Comparison of ENCODE assay signal across 28 cellular contexts in genomic region chr4:56293121-56293520, GRCh38.
"Had no signal": no experiment of that assay in that cellular context is flagged by ENCODE, and none has a peak within 500 bp of the region (broad histone marks: within the 10 kb centered on the region; RNA-seq: fewer than 3 reads in every experiment).

No MANE protein-coding gene starts in this region.

- H3K36me3 ChIP-seq: stomach, suprapubic skin, thoracic aorta, thyroid gland, tibial artery, tibial nerve, transverse colon, upper lobe of left lung, upper lobe of right lung, uterus, vagina had no signal

- H3K27me3 ChIP-seq: stomach, suprapubic skin, testis, thyroid gland, tibial artery, tibial nerve, transverse colon, upper lobe of left lung, upper lobe of right lung, uterus, vagina had no signal

- H3K27me3 Mint-ChIP-seq: stimulated activated memory B cell treated with anti-CD40 and anti-IgM and Interleukin-4, amounts not matched to agents 10 μg/mL and 1 μg/mL and 100 μg/mL, for 72 hours; stimulated activated naive B cell treated with anti-CD40 and anti-IgM and Interleukin-4, amounts not matched to agents 10 μg/mL and 1 μg/mL and 100 μg/mL, for 72 hours; stimulated activated naive CD8-positive, alpha-beta T cell treated with anti-CD3 and anti-CD28 coated beads, Interleukin-15, amount 100 ng/mL, for 72 hours; stimulated activated naive CD8-positive, alpha-beta T cell treated with anti-CD3 and anti-CD28 coated beads, Interleukin-15, Interleukin-2, amounts not matched to agents 100 ng/mL and 50 ng/mL, for 24 hours; type B pancreatic cell had no signal

- DNase-seq: stimulated activated CD4-positive, alpha-beta T cell treated with anti-CD3 and anti-CD28 coated beads, Interleukin-2, amount 100 ng/mL, for 48 hours; stimulated activated CD4-positive, alpha-beta T cell treated with anti-CD3 and anti-CD28 coated beads, Interleukin-4, amount 100 ng/mL, for 1 hour; stimulated activated CD4-positive, alpha-beta T cell treated with anti-CD3 and anti-CD28 coated beads, Interleukin-4, amount 100 ng/mL, for 24 hours; stimulated activated CD4-positive, alpha-beta T cell treated with anti-CD3 and anti-CD28 coated beads, Interleukin-4, amount 100 ng/mL, for 4 hours; stimulated activated CD8-positive, alpha-beta memory T cell treated with anti-CD3 and anti-CD28 coated beads, Interleukin-4, amount 100 ng/mL, for 48 hours; stimulated activated naive B cell treated with anti-CD40 and anti-IgM and Interleukin-4, amounts not matched to agents 10 μg/mL and 1 μg/mL and 100 μg/mL, for 72 hours; stimulated activated naive CD4-positive, alpha-beta T cell; stimulated activated naive CD4-positive, alpha-beta T cell treated with Interleukin-2 at 50 U/mL for 16 hours; stimulated activated naive CD8-positive, alpha-beta T cell treated with anti-CD3 and anti-CD28 coated beads, Interleukin-15, amount 100 ng/mL, for 72 hours; stimulated activated naive CD8-positive, alpha-beta T cell treated with anti-CD3 and anti-CD28 coated beads, Interleukin-15, Interleukin-2, amounts not matched to agents 100 U/mL and 50 U/mL, for 24 hours; stomach; substantia nigra; testis; thyroid gland; tibial artery; transverse colon; trophoblast cell; upper lobe of left lung; upper lobe of right lung; uterus had no signal

- H3K27ac ChIP-seq: stomach, suprapubic skin, testis, thoracic aorta, thyroid gland, tibial artery, tibial nerve, transverse colon, upper lobe of left lung, upper lobe of right lung, uterus, vagina had no signal

- H3K9me3 Mint-ChIP-seq: stimulated activated naive CD8-positive, alpha-beta T cell treated with anti-CD3 and anti-CD28 coated beads, Interleukin-15, Interleukin-2, amounts not matched to agents 100 ng/mL and 50 ng/mL, for 24 hours had no signal

- H3K4me1 ChIP-seq: suprapubic skin, thyroid gland, tibial artery, tibial nerve, upper lobe of right lung, uterus, vagina had no signal

- H3K4me3 Mint-ChIP-seq: stimulated activated effector memory CD8-positive, alpha-beta T cell treated with anti-CD3 and anti-CD28 coated beads, Interleukin-12 subunit alpha, Interleukin-12 subunit beta, amount 100 ng/mL, for 72 hours; stimulated activated memory B cell treated with anti-CD40 and anti-IgM and Interleukin-4, amounts not matched to agents 10 μg/mL and 1 μg/mL and 100 μg/mL, for 72 hours; stimulated activated naive B cell treated with anti-CD40 and anti-IgM and Interleukin-4, amounts not matched to agents 10 μg/mL and 1 μg/mL and 100 μg/mL, for 72 hours; stimulated activated naive CD8-positive, alpha-beta T cell treated with anti-CD3 and anti-CD28 coated beads, Interleukin-15, amount 100 ng/mL, for 72 hours; stimulated activated naive CD8-positive, alpha-beta T cell treated with anti-CD3 and anti-CD28 coated beads, Interleukin-15, Interleukin-2, amounts not matched to agents 100 ng/mL and 50 ng/mL, for 24 hours; type B pancreatic cell had no signal

- H3K27ac Mint-ChIP-seq: stimulated activated effector memory CD8-positive, alpha-beta T cell treated with anti-CD3 and anti-CD28 coated beads, Interleukin-12 subunit alpha, Interleukin-12 subunit beta, amount 100 ng/mL, for 72 hours; stimulated activated memory B cell treated with anti-CD40 and anti-IgM and Interleukin-4, amounts not matched to agents 10 μg/mL and 1 μg/mL and 100 μg/mL, for 72 hours; stimulated activated naive B cell treated with anti-CD40 and anti-IgM and Interleukin-4, amounts not matched to agents 10 μg/mL and 1 μg/mL and 100 μg/mL, for 72 hours; stimulated activated naive CD8-positive, alpha-beta T cell treated with anti-CD3 and anti-CD28 coated beads, Interleukin-15, amount 100 ng/mL, for 72 hours; stimulated activated naive CD8-positive, alpha-beta T cell treated with anti-CD3 and anti-CD28 coated beads, Interleukin-15, Interleukin-2, amounts not matched to agents 100 ng/mL and 50 ng/mL, for 24 hours; type B pancreatic cell had no signal

- H3K36me3 Mint-ChIP-seq: stimulated activated effector memory CD8-positive, alpha-beta T cell treated with anti-CD3 and anti-CD28 coated beads, Interleukin-12 subunit alpha, Interleukin-12 subunit beta, amount 100 ng/mL, for 72 hours; stimulated activated naive B cell treated with anti-CD40 and anti-IgM and Interleukin-4, amounts not matched to agents 10 μg/mL and 1 μg/mL and 100 μg/mL, for 72 hours had no signal

- ATAC-seq: stimulated activated effector memory CD8-positive, alpha-beta T cell treated with anti-CD3 and anti-CD28 coated beads, Interleukin-12 subunit alpha, Interleukin-12 subunit beta, amount 100 ng/mL, for 72 hours; stimulated activated memory B cell treated with anti-CD40 and anti-IgM and Interleukin-4, amounts not matched to agents 10 μg/mL and 1 μg/mL and 100 μg/mL, for 72 hours; stimulated activated naive B cell treated with anti-CD40 and anti-IgM and Interleukin-4, amounts not matched to agents 10 μg/mL and 1 μg/mL and 100 μg/mL, for 72 hours; stimulated activated naive CD8-positive, alpha-beta T cell treated with anti-CD3 and anti-CD28 coated beads, Interleukin-15, amount 100 ng/mL, for 72 hours; stimulated activated naive CD8-positive, alpha-beta T cell treated with anti-CD3 and anti-CD28 coated beads, Interleukin-15, Interleukin-2, amounts not matched to agents 100 U/mL and 50 U/mL, for 24 hours; upper lobe of right lung had no signal

- H3K4me3 ChIP-seq: stomach, suprapubic skin, testis, thoracic aorta, thyroid gland, tibial artery, tibial nerve, transverse colon, upper lobe of left lung, upper lobe of right lung, uterus, vagina had no signal

- H3K9me3 ChIP-seq: testis, thoracic aorta, thyroid gland, tibial artery, transverse colon, upper lobe of left lung, upper lobe of right lung, uterus, vagina had no signal
